ENCODE assay signal across 8 cellular contexts in genomic region chr7:130960208-130960988, GRCh38.
A peak's percentile ranks its signal among the peaks of the same experiment; 100 is the strongest.
DNase-seq lines count a peak whose midpoint lies in the region; ATAC-seq, FAIRE-seq and TF ChIP-seq lines count a peak whose summit lies in the region.
"Had no signal": no experiment of that assay in that cellular context is flagged by ENCODE, and none has a peak within 500 bp of the region (broad histone marks: within the 10 kb centered on the region; RNA-seq: fewer than 3 reads in every experiment).

No MANE protein-coding gene starts in this region.

- no peaks in the 10 kb centered on the region for H3K9me3 Mint-ChIP-seq in T-helper 1 cell treated with Interleukin-12 subunit alpha and Interleukin-12 subunit beta and Interleukin-4 antibody, amounts not matched to agents 30 μg/mL and 1 μg/mL, for 36 hours

- DNase-seq in GM12891 (ENCODE audit: insufficient read length, low spot score) (no peak), gastrocnemius medialis (no peak), caudate nucleus (lab: John Stamatoyannopoulos, UW) (no peak)

- peak overlapping the region; percentile 96 for H3K4me3 Mint-ChIP-seq in T-helper 1 cell treated with Interleukin-12 subunit alpha and Interleukin-12 subunit beta and Interleukin-4 antibody, amounts not matched to agents 30 μg/mL and 1 μg/mL, for 36 hours

- H3K36me3 ChIP-seq in esophagus (ENCODE audit: control insufficient read depth in 2 of 2, insufficient read depth in 2 of 2, low read length in 1 of 2) (no peaks in the 10 kb centered on the region), gastrocnemius medialis (peaks cover 0 to 69% of the 10 kb centered on the region in 2 donors)

- in situ Hi-C loops in gastrocnemius medialis (cut with MboI; ENCODE audit: low sequenced_read_pairs in 4 of 4) = no loop called here

- TF ChIP-seq POLR2A in GM12891 (IDR thresholded peaks at IDR 0.05; ENCODE audit: low read depth, low read length) = no peak
- TF ChIP-seq POLR2A in gastrocnemius medialis (IDR thresholded peaks at IDR 0.05) = no peak

- peak in 1 of 5 experiments; percentile 3 for TF ChIP-seq CTCF in gastrocnemius medialis (IDR thresholded peaks at IDR 0.05 in 4 of 5, conservative IDR thresholded peaks at IDR 0.05 in 1 of 5)

- peaks cover 31% of the 10 kb centered on the region for H3K36me3 Mint-ChIP-seq in T-helper 1 cell treated with Interleukin-12 subunit alpha and Interleukin-12 subunit beta and Interleukin-4 antibody, amounts not matched to agents 30 μg/mL and 1 μg/mL, for 36 hours (ENCODE audit: low read depth)

- peaks cover 52% of the 10 kb centered on the region for H3K4me1 Mint-ChIP-seq in T-helper 1 cell treated with Interleukin-12 subunit alpha and Interleukin-12 subunit beta and Interleukin-4 antibody, amounts not matched to agents 30 μg/mL and 1 μg/mL, for 36 hours (ENCODE audit: low read depth)

- ATAC-seq in HG03175 (IDR thresholded peaks at IDR 0.05; ENCODE audit: unreplicated experiment) = peak; percentile 28
- no peak for ATAC-seq in gastrocnemius medialis
- no peak for ATAC-seq in GM19397 (IDR thresholded peaks at IDR 0.05; ENCODE audit: unreplicated experiment)
- ATAC-seq: body of pancreas had no signal

- peak; percentile 70 for FAIRE-seq in GM12891 (lab: Jason Lieb, UNC)

- H3K9me3 ChIP-seq in esophagus (ENCODE audit: control insufficient read depth in 2 of 2, insufficient read depth in 1 of 2, low read depth in 1 of 2, low read length in 1 of 2) (no peaks in the 10 kb centered on the region), gastrocnemius medialis (no peaks in the 10 kb centered on the region)
- H3K9me3 ChIP-seq: body of pancreas had no signal

- H3K4me3 ChIP-seq in esophagus (ENCODE audit: low read depth in 1 of 2, low read length in 2 of 2) (peak overlapping the region in 1 of 2 donors; percentile 45), gastrocnemius medialis (no peak overlapping the region)
- H3K4me3 ChIP-seq: body of pancreas had no signal

- no peaks in the 10 kb centered on the region for H3K27me3 ChIP-seq in esophagus (ENCODE audit: control insufficient read depth in 1 of 2, insufficient read depth in 2 of 2, low read length in 2 of 2)
- no peaks in the 10 kb centered on the region for H3K27me3 ChIP-seq in gastrocnemius medialis
- H3K27me3 ChIP-seq: body of pancreas had no signal

- intact Hi-C loops in gastrocnemius medialis (cut with DNase I; ENCODE audit: low total_unique reads) = loop anchor here (5.0 kb wide), 1 partner anchor 37 kb away; no protein-coding TSS in a partner anchor

- WGBS in esophagus, 2 donors = 25 to 49% methylated on average over 6 of the region's 6 CpGs

- H3K27ac Mint-ChIP-seq in T-helper 1 cell treated with Interleukin-12 subunit alpha and Interleukin-12 subunit beta and Interleukin-4 antibody, amounts not matched to agents 30 μg/mL and 1 μg/mL, for 36 hours = peak overlapping the region; percentile 99

- no peaks in the 10 kb centered on the region for H3K27me3 Mint-ChIP-seq in T-helper 1 cell treated with Interleukin-12 subunit alpha and Interleukin-12 subunit beta and Interleukin-4 antibody, amounts not matched to agents 30 μg/mL and 1 μg/mL, for 36 hours (ENCODE audit: low read depth)

- H3K27ac ChIP-seq in esophagus (ENCODE audit: low read depth in 2 of 2, low read length in 1 of 2) (peak overlapping the region; percentile 65 to 82), gastrocnemius medialis (peak overlapping the region; percentile 13 to 61 (median 33)), caudate nucleus (ENCODE audit: low read depth, low read length) (no peak overlapping the region)

- H3K4me1 ChIP-seq in esophagus (ENCODE audit: control insufficient read depth in 2 of 2, insufficient read depth in 2 of 2, low read length in 1 of 2) (no peaks in the 10 kb centered on the region), gastrocnemius medialis (peaks cover 62 to 72% of the 10 kb centered on the region in 2 donors)
- H3K4me1 ChIP-seq: body of pancreas had no signal

TF ChIP-seq in GM12891, 5 proteins besides CTCF, POLR2A, EP300 and RAD21:
- peak; percentile 92 for TF ChIP-seq SPI1 (IDR thresholded peaks at IDR 0.05; ENCODE audit: low read depth, low read length)
- no peak for TF ChIP-seq PAX5 (IDR thresholded peaks at IDR 0.05; ENCODE audit: insufficient read depth, low read length, severe bottlenecking)
- TF ChIP-seq POLR2AphosphoS5 (IDR thresholded peaks at IDR 0.05; ENCODE audit: low read depth, low read length) = no peak
- TF ChIP-seq POU2F2 (IDR thresholded peaks at IDR 0.05; ENCODE audit: low read depth, low read length) = no peak; the same call in 1 of the 2 replicates
